ENCODE assay signal across 10 cellular contexts in genomic region chr4:29423836-29424721, GRCh38.
DNase-seq lines count a peak whose midpoint lies in the region; ATAC-seq, FAIRE-seq and TF ChIP-seq lines count a peak whose summit lies in the region.
"Had no signal": no experiment of that assay in that cellular context is flagged by ENCODE, and none has a peak within 500 bp of the region (broad histone marks: within the 10 kb centered on the region; RNA-seq: fewer than 3 reads in every experiment).

No MANE protein-coding gene starts in this region.

- H3K9me3 ChIP-seq in stomach = no peaks in the 10 kb centered on the region
- H3K9me3 ChIP-seq: heart left ventricle had no signal

- no peak overlapping the region for H3K27ac ChIP-seq in stomach
- H3K27ac ChIP-seq: heart left ventricle had no signal

- intact Hi-C loops in stomach (cut with DNase I; ENCODE audit: low total_unique reads) = no loop called here

- no peaks in the 10 kb centered on the region for H3K4me1 ChIP-seq in stomach
- H3K4me1 ChIP-seq: heart left ventricle had no signal

- H3K4me3 ChIP-seq in stomach = no peak overlapping the region
- H3K4me3 ChIP-seq: heart left ventricle had no signal

- TF ChIP-seq POLR2A in H54 (IDR thresholded peaks at IDR 0.05; ENCODE audit: low read depth, low read length) (no peak), stomach (IDR thresholded peaks at IDR 0.05) (no peak)

- TF ChIP-seq CTCF in stomach (IDR thresholded peaks at IDR 0.05) = no peak

- no peak for TF ChIP-seq EP300 in stomach (IDR thresholded peaks at IDR 0.05)

- FAIRE-seq in H54 (lab: Jason Lieb, UNC) = peak; percentile 90

- H3K36me3 ChIP-seq in stomach = no peaks in the 10 kb centered on the region
- H3K36me3 ChIP-seq: heart left ventricle had no signal

- no peaks in the 10 kb centered on the region for H3K27me3 ChIP-seq in stomach
- H3K27me3 ChIP-seq: heart left ventricle had no signal

- DNase-seq in H54 (ENCODE audit: insufficient read length, low spot score) (peak; percentile 6), SK-N-DZ (ENCODE audit: low spot score) (peak; percentile 2), fibroblast of the conjunctiva (ENCODE audit: low read depth) (peak; percentile 31), smooth muscle cell of the brain vasculature (ENCODE audit: low read depth, low spot score) (peak; percentile 7), stomach (no peak), DMS114 treated with DMSO at 0.1 percent for 48 hours (lab: John Stamatoyannopoulos, UW; ENCODE audit: unreplicated experiment) (no peak)
- DNase-seq: heart left ventricle, Karpas-422, substantia nigra had no signal

- ATAC-seq in HG03378 (IDR thresholded peaks at IDR 0.05; ENCODE audit: unreplicated experiment) = no peak
- ATAC-seq: heart left ventricle had no signal

- 65 to 81% (median 77%) methylated on average over 7 of the region's 7 CpGs for WGBS in stomach, 5 donors

Comparison
In these comparisons a context has a peak if more than half of its experiments do, and no peak if none do; other contexts are left out.
1. DNase-seq: peak in H54 (single experiment), SK-N-DZ (single experiment), fibroblast of the conjunctiva (single experiment) and smooth muscle cell of the brain vasculature (single experiment); none in stomach (single experiment) and DMS114 treated with DMSO at 0.1 percent for 48 hours (single experiment).